8 cellular contexts compared by ENCODE assay signal in the genomic region with DNA sequence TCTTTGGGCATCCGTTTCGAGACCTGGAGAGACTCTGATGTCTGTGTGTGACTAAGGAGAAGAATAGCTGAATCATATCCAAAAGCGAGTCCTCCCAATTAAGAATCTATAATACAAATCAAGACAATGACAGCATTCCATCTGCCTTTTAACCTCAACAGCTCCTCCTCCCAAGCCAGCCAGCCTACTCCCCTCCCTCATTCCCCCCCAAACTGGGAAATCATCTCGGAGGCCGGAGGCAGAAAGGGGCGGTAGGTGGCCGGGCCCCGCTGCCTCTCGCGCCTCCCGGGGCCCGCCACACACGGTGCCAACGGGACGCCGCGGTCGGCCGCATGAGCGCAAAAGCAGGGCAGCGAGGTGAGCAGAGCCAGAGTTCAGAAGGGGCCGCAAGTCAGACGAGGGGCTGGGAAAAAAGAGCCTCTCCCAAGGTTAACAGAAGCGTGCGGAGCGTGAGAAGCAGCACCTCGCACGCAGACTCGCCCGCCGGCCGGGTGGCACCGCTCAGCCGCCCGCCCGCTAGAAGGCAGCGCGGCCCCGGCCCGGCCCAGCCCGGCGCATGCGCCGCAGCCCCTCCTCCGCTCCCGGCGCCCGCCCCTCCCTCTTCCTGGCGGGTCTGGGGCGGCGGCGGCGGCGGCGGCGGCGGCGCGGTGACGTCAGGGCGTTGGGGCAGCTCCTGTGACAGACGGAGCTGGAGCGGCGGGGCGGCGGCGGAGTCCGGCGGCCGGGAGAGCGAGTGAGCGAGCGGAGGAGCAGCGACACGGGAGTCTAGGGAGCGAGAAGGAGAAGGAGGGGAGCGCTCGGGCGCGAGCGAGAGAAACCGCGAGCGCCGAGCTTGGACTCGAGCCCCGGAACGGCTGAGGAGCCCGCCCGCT. TPM values are rescaled to one million over a fixed set of nuclear protein-coding genes. Genes with fewer than 3 reads are reported as not detected.
DNase-seq lines count a peak whose midpoint lies in the region; ATAC-seq and TF ChIP-seq lines count a peak whose summit lies in the region.

A gene (plus strand): TSS at position 681 of the 872 bp plus-strand sequence. CDS start 44,635 bp downstream, outside the sequence.

- no peak for TF ChIP-seq CTCF in endodermal cell (conservative IDR thresholded peaks at IDR 0.05)

- H3K27ac ChIP-seq in endodermal cell (ENCODE audit: low read depth, low read length): peak within 1 kb of the TSS; percentile 99
- peak within 1 kb of the TSS; percentile 99 for H3K27ac ChIP-seq in mesodermal cell (ENCODE audit: low read depth, low read length, severe bottlenecking)

- H3K9ac ChIP-seq in NT2/D1 (ENCODE audit: insufficient read length, low read depth) (peak within 1 kb of the TSS; percentile 96), endodermal cell (ENCODE audit: extremely low read depth, low read length, poor library complexity, severe bottlenecking) (peak within 1 kb of the TSS; percentile 93)

- no peaks in the 10 kb centered on the region for H3K9me3 Mint-ChIP-seq in endodermal cell

- DNase-seq in CMK (ENCODE audit: low read depth) (peak; percentile 36), HS-27A (ENCODE audit: low read depth) (peak; percentile 35), NT2/D1 (ENCODE audit: low read depth, low spot score) (peak; percentile 57), endodermal cell (peak; percentile 98)
- DNase-seq in activated CD8-positive, alpha-beta memory T cell treated with anti-CD3 and anti-CD28 coated beads, Interleukin-2, amount 50 U/mL, for 1 hour (ENCODE audit: extremely low read depth): peak; percentile 73
- DNase-seq in stimulated activated CD8-positive, alpha-beta memory T cell treated with anti-CD3 and anti-CD28 coated beads, Interleukin-15, amount 100 ng/mL, for 4 hours (ENCODE audit: low read depth in 2 of 2): peak; percentile 82 to 92

- H3K4me1 ChIP-seq in NT2/D1 (ENCODE audit: insufficient read depth, insufficient read length) (no peaks in the 10 kb centered on the region), endodermal cell (ENCODE audit: control insufficient read depth, insufficient read depth, low read length) (no peaks in the 10 kb centered on the region), mesodermal cell (ENCODE audit: control insufficient read depth, insufficient read depth, low read length, poor library complexity, severe bottlenecking) (no peaks in the 10 kb centered on the region)

- H3K27me3 ChIP-seq in NT2/D1 (ENCODE audit: insufficient read depth, insufficient read length) (no peaks in the 10 kb centered on the region), endodermal cell (ENCODE audit: control insufficient read depth, insufficient read depth, low read length, poor library complexity, severe bottlenecking) (no peaks in the 10 kb centered on the region)

- H3K36me3 ChIP-seq in NT2/D1 (ENCODE audit: insufficient read depth, insufficient read length, low read length) (peaks cover 4% of the 10 kb centered on the region), endodermal cell (ENCODE audit: control insufficient read depth, insufficient read depth, low read length) (peaks cover 3% of the 10 kb centered on the region), mesodermal cell (ENCODE audit: control insufficient read depth, insufficient read depth, low read length) (peaks cover 7% of the 10 kb centered on the region)

- H3K4me1 Mint-ChIP-seq in endodermal cell: peaks cover 23% of the 10 kb centered on the region

- ATAC-seq in GM19467 (IDR thresholded peaks at IDR 0.05; ENCODE audit: unreplicated experiment): peak; percentile 77

- peak within 1 kb of the TSS; percentile 80 for H3K4me3 Mint-ChIP-seq in endodermal cell

- H3K27ac Mint-ChIP-seq in endodermal cell: peak within 1 kb of the TSS; percentile 96

- peaks cover under 1% of the 10 kb centered on the region for H3K36me3 Mint-ChIP-seq in endodermal cell (ENCODE audit: low read depth)

- H3K27me3 Mint-ChIP-seq in endodermal cell (ENCODE audit: insufficient read depth): peaks cover 6% of the 10 kb centered on the region

- no peaks in the 10 kb centered on the region for H3K9me3 ChIP-seq in NT2/D1 (ENCODE audit: insufficient read depth, low read length)
- no peaks in the 10 kb centered on the region for H3K9me3 ChIP-seq in endodermal cell (ENCODE audit: control insufficient read depth, low read length)
- H3K9me3 ChIP-seq in mesodermal cell (ENCODE audit: control insufficient read depth, low read length): no peaks in the 10 kb centered on the region

- WGBS in endodermal cell (ENCODE audit: insufficient coverage in 1 of 2, insufficient read length in 1 of 2), 2 experiments: 0 to 1% methylated on average over 19 to 74 of the region's 90 CpGs
- WGBS in mesodermal cell (ENCODE audit: insufficient coverage in 2 of 2), 2 experiments: 0 to 1% methylated on average over 44 to 46 of the region's 90 CpGs

- H3K4me3 ChIP-seq in NT2/D1 (ENCODE audit: insufficient read length, low read depth): peak within 1 kb of the TSS; percentile 82
- peak within 1 kb of the TSS; percentile 100 for H3K4me3 ChIP-seq in endodermal cell (ENCODE audit: low read length)
- H3K4me3 ChIP-seq in mesodermal cell (ENCODE audit: extremely low read depth, insufficient read depth, low read length, poor library complexity, severe bottlenecking): peak within 1 kb of the TSS; percentile 100

RNA-seq across cellular contexts. Expression of the gene that starts here (rescaled TPM):
- 100 to 1,000 TPM; 157 to 200 TPM for total RNA-seq in endodermal cell
- 177 TPM for polyA plus RNA-seq in endodermal cell (2013, experiment 1 of 2)
- 172 TPM for polyA plus RNA-seq in endodermal cell (2013, experiment 2 of 2)
- 198 TPM for polyA plus RNA-seq in mesodermal cell (2013, experiment 1 of 2)
- 202 TPM for polyA plus RNA-seq in mesodermal cell (2013, experiment 2 of 2)

Comparison
In these comparisons a context has a peak if more than half of its experiments do, and no peak if none do; other contexts are left out.
1. Peak in every context shown above with its lines: DNase-seq, ATAC-seq, H3K4me3 ChIP-seq and H3K27ac ChIP-seq.
2. DNase-seq: peak in every context shown above with its lines; median percentile 98 in endodermal cell; 87 in stimulated activated CD8-positive, alpha-beta memory T cell treated with anti-CD3 and anti-CD28 coated beads, Interleukin-15, amount 100 ng/mL, for 4 hours; 73 in activated CD8-positive, alpha-beta memory T cell treated with anti-CD3 and anti-CD28 coated beads, Interleukin-2, amount 50 U/mL, for 1 hour; 57 in NT2/D1; 36 in CMK; 35 in HS-27A.